ENCODE assay signal across 1 cellular context in genomic region chr10:134205-134742, GRCh38.
TF ChIP-seq lines count a peak whose summit lies in the region.

No MANE protein-coding gene starts in this region.

TF ChIP-seq in K562, 482 proteins besides CTCF, POLR2A, EP300 and RAD21 (continued from another document):
- no peak for TF ChIP-seq HOMEZ (CRISPR knock-in tag; IDR thresholded peaks at IDR 0.05)
- peak; percentile 25; the same call in 1 of the 2 replicates for TF ChIP-seq PKNOX1 (IDR thresholded peaks at IDR 0.05)
- no peak for TF ChIP-seq BMI1 (IDR thresholded peaks at IDR 0.05; ENCODE audit: low read length)
- TF ChIP-seq ELF1 (tag; IDR thresholded peaks at IDR 0.05): no peak
- 0 out of 4 replicates have a peak, but pooled peaks have one; percentile 14 to 38 for TF ChIP-seq NRF1 (conservative IDR thresholded peaks at IDR 0.05 in 1 of 2, IDR thresholded peaks at IDR 0.05 in 1 of 2)
- no peak for TF ChIP-seq CREBBP (IDR thresholded peaks at IDR 0.05; ENCODE audit: low read depth, low read length)
- TF ChIP-seq NCOR1 (IDR thresholded peaks at IDR 0.05): no peak
- no peak for TF ChIP-seq ZHX1 (conservative IDR thresholded peaks at IDR 0.05; ENCODE audit: low read length)
- TF ChIP-seq HNRNPLL (IDR thresholded peaks at IDR 0.05; ENCODE audit: low read depth, low read length, poor library complexity, severe bottlenecking): peak; percentile 39
- TF ChIP-seq HSF4 (CRISPR knock-in tag; IDR thresholded peaks at IDR 0.05; ENCODE audit: borderline replicate concordance): no peak
- TF ChIP-seq NFXL1 (CRISPR knock-in tag; IDR thresholded peaks at IDR 0.05): no peak
- no peak for TF ChIP-seq CREM (IDR thresholded peaks at IDR 0.05; ENCODE audit: low read depth)
- no peak for TF ChIP-seq SPI1 (IDR thresholded peaks at IDR 0.05; ENCODE audit: borderline replicate concordance, low read depth, low read length)
- TF ChIP-seq ZNF518B (CRISPR knock-in tag; IDR thresholded peaks at IDR 0.05): no peak
- TF ChIP-seq ZNF696 (CRISPR knock-in tag; conservative IDR thresholded peaks at IDR 0.05): no peak
- TF ChIP-seq FOXK1 (CRISPR knock-in tag; IDR thresholded peaks at IDR 0.05; ENCODE audit: borderline replicate concordance): no peak
- no peak for TF ChIP-seq ZNF589 (CRISPR knock-in tag; IDR thresholded peaks at IDR 0.05; ENCODE audit: low read depth)
- TF ChIP-seq ZNF655 (CRISPR knock-in tag; IDR thresholded peaks at IDR 0.05): no peak
- no peak for TF ChIP-seq PREB (CRISPR knock-in tag; IDR thresholded peaks at IDR 0.05)
- TF ChIP-seq MEF2D (tag; conservative IDR thresholded peaks at IDR 0.05; ENCODE audit: low read depth): no peak
- TF ChIP-seq ZNF217 (CRISPR knock-in tag; IDR thresholded peaks at IDR 0.05): no peak
- TF ChIP-seq SMARCC2 (IDR thresholded peaks at IDR 0.05; ENCODE audit: low read depth): no peak
- peak; percentile 97; the same call in 1 of the 2 replicates for TF ChIP-seq EZH2 (IDR thresholded peaks at IDR 0.05; ENCODE audit: borderline replicate concordance, low read depth, low read length)
- no peak for TF ChIP-seq HEY1 (CRISPR knock-in tag; IDR thresholded peaks at IDR 0.05; ENCODE audit: borderline replicate concordance)
- TF ChIP-seq RFX7 (CRISPR knock-in tag; IDR thresholded peaks at IDR 0.05): no peak
- TF ChIP-seq MECOM (CRISPR knock-in tag; IDR thresholded peaks at IDR 0.05): no peak
- no peak for TF ChIP-seq GTF2A2 (tag; IDR thresholded peaks at IDR 0.05)
- TF ChIP-seq ZBTB7A (IDR thresholded peaks at IDR 0.05; ENCODE audit: borderline replicate concordance, control insufficient read depth, low read depth, low read length): 0 out of 2 replicates have a peak, but pooled peaks have one; percentile 12
- no peak for TF ChIP-seq SLC30A9 (CRISPR knock-in tag; IDR thresholded peaks at IDR 0.05)
- peak; percentile 12 for TF ChIP-seq CBX8 (IDR thresholded peaks at IDR 0.05; ENCODE audit: borderline replicate concordance, extremely low read depth, low read depth, low read length, poor library complexity, severe bottlenecking)
- no peak for TF ChIP-seq ZFP30 (CRISPR knock-in tag; IDR thresholded peaks at IDR 0.05; ENCODE audit: borderline replicate concordance)
TF ChIP-seq in K562: peak in this region for 7.
